Comparison of ENCODE assay signal across 8 cellular contexts in the genomic region with DNA sequence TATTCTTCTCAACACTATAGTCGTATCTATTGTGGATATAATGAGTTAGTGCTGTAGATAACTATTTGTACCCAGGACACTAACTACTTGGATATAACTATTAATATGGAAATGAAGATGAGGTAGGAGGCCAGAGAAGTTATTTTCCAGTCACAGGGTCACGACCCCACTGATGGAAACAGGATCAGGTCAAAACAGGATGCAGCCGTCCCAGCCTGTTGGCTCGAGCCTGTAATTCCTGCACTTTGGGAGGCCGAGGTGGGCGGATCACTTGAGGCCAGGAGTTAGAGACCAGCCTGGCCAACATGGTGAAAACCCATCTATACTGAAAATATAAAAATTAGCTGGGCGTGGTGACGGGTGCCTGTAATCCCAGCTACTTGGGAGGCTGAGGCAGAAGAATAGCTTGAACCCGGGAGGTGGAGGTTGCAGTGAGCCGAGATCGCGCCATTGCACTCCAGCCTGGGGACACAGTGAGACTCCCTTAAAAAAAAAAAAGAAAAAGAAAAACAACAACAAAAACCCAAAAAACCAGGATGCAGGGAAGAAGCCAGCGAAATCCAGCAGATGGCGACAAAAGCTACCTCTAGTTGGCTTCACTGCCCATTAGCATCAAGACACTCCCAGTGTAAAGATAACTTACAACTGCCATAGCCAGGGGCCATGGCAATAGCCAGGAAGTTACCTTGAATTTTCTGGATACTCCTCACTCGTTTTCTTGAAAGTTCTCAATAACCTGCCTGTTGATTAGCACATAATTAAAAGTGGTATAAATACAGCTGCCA. TPM values are rescaled to one million over a fixed set of nuclear protein-coding genes. Genes with fewer than 3 reads are reported as not detected.
A peak's percentile ranks its signal among the peaks of the same experiment; 100 is the strongest.
DNase-seq lines count a peak whose midpoint lies in the region; ATAC-seq and TF ChIP-seq lines count a peak whose summit lies in the region.

No MANE protein-coding gene starts in this region.

- H2BK5ac ChIP-seq in mesenchymal stem cell (ENCODE audit: low read depth, low read length, poor library complexity, severe bottlenecking): no peak overlapping the region

- H3K23ac ChIP-seq in mesenchymal stem cell (ENCODE audit: low read length in 2 of 2): no peak overlapping the region

- no peak overlapping the region for H3K27ac ChIP-seq in cardiac muscle cell
- H3K27ac ChIP-seq in mesenchymal stem cell (ENCODE audit: low read length, poor library complexity, severe bottlenecking): no peak overlapping the region

- WGBS in mesenchymal stem cell: 40% methylated on average over 10 of the region's 15 CpGs

- H4K91ac ChIP-seq in mesenchymal stem cell (ENCODE audit: low read length): no peak overlapping the region

- DNase-seq in cardiac muscle cell (ENCODE audit: low read depth in 1 of 2, low spot score in 1 of 2): peak; percentile 43 to 47
- DNase-seq in left cardiac atrium: no peak
- peak; percentile 41 for DNase-seq in NCI-H1092 treated with DMSO at 0.1 percent for 48 hours (lab: John Stamatoyannopoulos, UW)
- peak; percentile 18 for DNase-seq in amniotic epithelial cell (ENCODE audit: low read depth)
- peak; percentile 33 for DNase-seq in mesenchymal stem cell
- no peak for DNase-seq in NCI-H187 treated with DMSO at 0.1 percent for 48 hours (lab: John Stamatoyannopoulos, UW)

- peak; percentile 51 for TF ChIP-seq CTCF in cardiac muscle cell (IDR thresholded peaks at IDR 0.05; ENCODE audit: low read depth, low read length)

- no peaks in the 10 kb centered on the region for H3K79me1 ChIP-seq in mesenchymal stem cell (replicated peaks; ENCODE audit: low read length, poor library complexity, severe bottlenecking)

- peaks cover 33% of the 10 kb centered on the region for H3K27me3 ChIP-seq in cardiac muscle cell
- H3K27me3 ChIP-seq in mesenchymal stem cell (ENCODE audit: control insufficient read depth in 1 of 2, insufficient read depth in 1 of 2, low read length in 2 of 2): peaks cover 0 to 8% of the 10 kb centered on the region in 2 experiments

- H3K9ac ChIP-seq in mesenchymal stem cell (ENCODE audit: low read length): no peak overlapping the region

- H3K9me3 ChIP-seq in cardiac muscle cell (ENCODE audit: low read depth) (no peaks in the 10 kb centered on the region), mesenchymal stem cell (ENCODE audit: control insufficient read depth, low read length) (no peaks in the 10 kb centered on the region)

- no peak overlapping the region for H2BK120ac ChIP-seq in mesenchymal stem cell (ENCODE audit: low read depth, low read length)

- no peak overlapping the region for H2AFZ ChIP-seq in mesenchymal stem cell (ENCODE audit: low read depth, low read length)

- no peak overlapping the region for H2BK12ac ChIP-seq in mesenchymal stem cell (ENCODE audit: low read length in 2 of 2)

- H3K14ac ChIP-seq in mesenchymal stem cell (ENCODE audit: low read length in 2 of 2): no peak overlapping the region

- no peaks in the 10 kb centered on the region for H3K36me3 ChIP-seq in cardiac muscle cell
- no peaks in the 10 kb centered on the region for H3K36me3 ChIP-seq in mesenchymal stem cell (ENCODE audit: control insufficient read depth in 1 of 2, insufficient read depth in 2 of 2, low read depth in 1 of 2, low read length in 2 of 2)

- ATAC-seq in left cardiac atrium: no peak
- ATAC-seq in activated CD4-positive, CD25-positive, alpha-beta regulatory T cell treated with anti-CD3 and anti-CD28 coated beads, Interleukin-2, amount 50 U/mL, for 24 hours: no peak
- ATAC-seq in HG02678 (IDR thresholded peaks at IDR 0.05; ENCODE audit: unreplicated experiment): no peak

- intact Hi-C loops in left cardiac atrium (cut with DNase I): loop anchor here in 1 of 2 donors (10.0 kb wide), 1 partner anchor 163 kb away; no protein-coding TSS in a partner anchor

- H3K4ac ChIP-seq in mesenchymal stem cell (ENCODE audit: low read depth in 1 of 2, low read length in 2 of 2): no peak overlapping the region

- no peak overlapping the region for H3K4me3 ChIP-seq in cardiac muscle cell
- H3K4me3 ChIP-seq in mesenchymal stem cell (ENCODE audit: insufficient read depth in 1 of 2, low read depth in 1 of 2, low read length in 2 of 2): no peak overlapping the region

- no peak overlapping the region for H4K8ac ChIP-seq in mesenchymal stem cell (ENCODE audit: low read length)

- no peak overlapping the region for H3K4me2 ChIP-seq in mesenchymal stem cell (ENCODE audit: low read length, poor library complexity, severe bottlenecking)

- H2BK15ac ChIP-seq in mesenchymal stem cell (ENCODE audit: low read depth, poor library complexity, severe bottlenecking): no peak overlapping the region

- no peaks in the 10 kb centered on the region for H3K4me1 ChIP-seq in cardiac muscle cell (ENCODE audit: low read depth)
- no peaks in the 10 kb centered on the region for H3K4me1 ChIP-seq in mesenchymal stem cell (ENCODE audit: control insufficient read depth, insufficient read depth, low read depth, low read length)

- H2AK5ac ChIP-seq in mesenchymal stem cell (ENCODE audit: low read length, severe bottlenecking): no peak overlapping the region

- H3K18ac ChIP-seq in mesenchymal stem cell (ENCODE audit: low read depth in 1 of 2, low read length in 2 of 2): no peak overlapping the region

RNA-seq across cellular contexts. Expression of a gene that starts 37.9 kb away (rescaled TPM):
- total RNA-seq in cardiac muscle cell: 6.8 and 8.3 TPM in 2 replicates
- 5.6 and 6.9 TPM in 2 replicates for polyA plus RNA-seq in cardiac muscle cell
- total RNA-seq in left cardiac atrium: 1 to 10 TPM; 4.4 to 6.8 TPM
- 9.4 TPM for polyA plus RNA-seq in mesenchymal stem cell (2013, experiment 1 of 2)
- polyA plus RNA-seq in mesenchymal stem cell (2013, experiment 2 of 2): 10.1 TPM

Comparison
In these comparisons a context has a peak if more than half of its experiments do, and no peak if none do; other contexts are left out.
1. DNase-seq: peak in cardiac muscle cell (2 of 2), NCI-H1092 treated with DMSO at 0.1 percent for 48 hours (single experiment), amniotic epithelial cell (single experiment) and mesenchymal stem cell (single experiment); none in left cardiac atrium (single experiment) and NCI-H187 treated with DMSO at 0.1 percent for 48 hours (single experiment).